19 cellular contexts compared by ENCODE assay signal in the genomic region with DNA sequence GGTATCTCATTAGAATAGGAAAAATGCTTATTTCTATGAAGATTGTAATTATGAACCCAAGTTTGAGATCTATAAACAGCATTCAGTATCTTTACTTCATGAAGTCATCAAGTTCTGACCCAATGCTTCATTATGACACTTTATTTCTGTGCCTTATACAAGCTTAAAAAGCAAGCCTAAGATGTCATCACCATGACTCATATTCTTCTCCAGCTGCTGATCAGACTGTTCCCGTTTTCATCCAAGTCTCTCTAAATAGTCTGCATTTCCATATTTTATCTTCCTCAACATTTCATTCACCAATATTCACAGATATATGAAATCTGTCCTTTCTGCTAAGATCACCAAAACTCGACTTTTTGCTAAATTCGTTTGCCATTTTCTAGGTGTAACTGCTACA.
"Had no signal": no experiment of that assay in that cellular context is flagged by ENCODE, and none has a peak within 500 bp of the region (broad histone marks: within the 10 kb centered on the region; RNA-seq: fewer than 3 reads in every experiment).

No MANE protein-coding gene starts in this region.

- H3K36me3 ChIP-seq: heart left ventricle, right atrium auricular region, tibial artery, upper lobe of left lung, uterus had no signal

- H3K4me3 ChIP-seq: coronary artery, heart left ventricle, right atrium auricular region, tibial artery, upper lobe of left lung, uterus had no signal

- DNase-seq: effector CD4-positive, alpha-beta T cell; endodermal cell; heart left ventricle; hippocampal formation; kidney glomerular epithelial cell; mesendoderm; naive thymus-derived CD4-positive, alpha-beta T cell; nephron progenitor cell; stimulated activated CD4-positive, alpha-beta T cell treated with anti-CD3 and anti-CD28 coated beads, Interleukin-4, amount 100 ng/mL, for 1 hour; stimulated activated CD8-positive, alpha-beta memory T cell treated with anti-CD3 and anti-CD28 coated beads, Interleukin-4, amount 100 ng/mL, for 48 hours; stimulated activated naive CD8-positive, alpha-beta T cell treated with anti-CD3 and anti-CD28 coated beads, Interleukin-15, Interleukin-2, amounts not matched to agents 100 U/mL and 50 U/mL, for 24 hours; tibial artery; upper lobe of left lung; uterus had no signal

- H3K27me3 ChIP-seq: heart left ventricle, right atrium auricular region, tibial artery, upper lobe of left lung, uterus had no signal

- H3K27ac ChIP-seq: coronary artery, heart left ventricle, right atrium auricular region, tibial artery, upper lobe of left lung, uterus had no signal

- ATAC-seq: heart left ventricle; naive thymus-derived CD4-positive, alpha-beta T cell; stimulated activated effector memory CD8-positive, alpha-beta T cell treated with anti-CD3 and anti-CD28 coated beads, Interleukin-12 subunit alpha, Interleukin-12 subunit beta, amount 100 ng/mL, for 72 hours; stimulated activated naive CD8-positive, alpha-beta T cell treated with anti-CD3 and anti-CD28 coated beads, Interleukin-15, Interleukin-2, amounts not matched to agents 100 U/mL and 50 U/mL, for 24 hours had no signal

- H3K4me1 ChIP-seq: heart left ventricle, right atrium auricular region, tibial artery, upper lobe of left lung, uterus had no signal

- FAIRE-seq: frontal cortex, islet of Langerhans had no signal

- H3K9me3 ChIP-seq: heart left ventricle, right atrium auricular region, tibial artery, uterus had no signal
